Comparison of ENCODE assay signal across 28 cellular contexts in the genomic region with DNA sequence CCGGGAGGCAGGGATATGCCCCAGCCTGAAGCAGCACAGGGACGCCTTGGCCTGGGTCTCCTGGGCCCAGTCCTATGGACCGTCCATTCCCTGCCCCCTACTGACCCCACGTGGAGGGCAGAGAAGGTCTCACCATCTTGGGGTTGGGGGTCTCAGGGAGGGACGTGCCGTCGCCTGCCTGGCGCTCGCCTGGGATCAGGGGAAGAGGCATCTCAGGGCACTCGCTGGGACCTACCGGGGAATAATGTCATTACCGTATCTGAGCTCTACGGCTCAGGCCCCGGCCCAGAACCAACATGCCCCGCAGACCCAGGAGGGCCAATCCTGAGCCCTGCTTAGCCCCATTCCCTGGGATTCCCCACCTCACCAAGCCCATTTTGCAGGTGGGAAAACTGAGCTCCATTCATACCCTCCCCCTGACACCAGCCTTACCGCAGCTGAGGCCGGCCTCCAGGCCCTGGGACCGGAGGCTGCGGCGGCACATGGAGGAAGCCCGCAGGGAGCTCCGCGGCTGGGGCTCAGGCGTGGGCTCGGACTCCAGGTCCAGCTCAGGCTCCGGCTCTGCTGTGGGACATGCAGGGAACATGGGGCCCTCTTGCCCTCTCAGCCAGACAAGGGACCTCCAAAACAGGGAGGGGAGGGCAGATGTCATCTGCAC. TPM values are rescaled to one million over a fixed set of nuclear protein-coding genes. Genes with fewer than 3 reads are reported as not detected.
"Had no signal": no experiment of that assay in that cellular context is flagged by ENCODE, and none has a peak within 500 bp of the region (broad histone marks: within the 10 kb centered on the region; RNA-seq: fewer than 3 reads in every experiment).

No MANE protein-coding gene starts in this region.

- H3K36me3 Mint-ChIP-seq: memory B cell; natural killer cell; stimulated activated effector memory CD8-positive, alpha-beta T cell treated with anti-CD3 and anti-CD28 coated beads, Interleukin-12 subunit alpha, Interleukin-12 subunit beta, amount 100 ng/mL, for 72 hours had no signal

- H3K27me3 ChIP-seq: stomach, thyroid gland, uterus had no signal

- H3K27ac ChIP-seq: coronary artery, neutrophil, parathyroid adenoma, stomach, thyroid gland, uterus had no signal

- H3K27ac Mint-ChIP-seq: effector memory CD8-positive, alpha-beta T cell; memory B cell; natural killer cell; progenitor cell of endocrine pancreas; stimulated activated effector memory CD8-positive, alpha-beta T cell treated with anti-CD3 and anti-CD28 coated beads, Interleukin-12 subunit alpha, Interleukin-12 subunit beta, amount 100 ng/mL, for 72 hours had no signal

- H3K4me3 ChIP-seq: coronary artery, lung, stomach, thyroid gland, uterus had no signal

- H3K4me1 Mint-ChIP-seq: stimulated activated effector memory CD8-positive, alpha-beta T cell treated with anti-CD3 and anti-CD28 coated beads, Interleukin-12 subunit alpha, Interleukin-12 subunit beta, amount 100 ng/mL, for 72 hours had no signal

- H3K79me2 ChIP-seq: parathyroid adenoma had no signal

- H3K9me3 ChIP-seq: neutrophil, stomach, thyroid gland, uterus had no signal

- H3K9me3 Mint-ChIP-seq: effector memory CD8-positive, alpha-beta T cell; memory B cell; natural killer cell; stimulated activated effector memory CD8-positive, alpha-beta T cell treated with anti-CD3 and anti-CD28 coated beads, Interleukin-12 subunit alpha, Interleukin-12 subunit beta, amount 100 ng/mL, for 72 hours had no signal

- H3K36me3 ChIP-seq: neutrophil, stomach, thyroid gland, uterus had no signal

- H3K4me1 ChIP-seq: parathyroid adenoma, stomach, thyroid gland, uterus had no signal

- H3K4me3 Mint-ChIP-seq: effector memory CD8-positive, alpha-beta T cell; memory B cell; natural killer cell; stimulated activated effector memory CD8-positive, alpha-beta T cell treated with anti-CD3 and anti-CD28 coated beads, Interleukin-12 subunit alpha, Interleukin-12 subunit beta, amount 100 ng/mL, for 72 hours had no signal

- ATAC-seq: effector memory CD8-positive, alpha-beta T cell; left lobe of liver; natural killer cell; sciatic nerve; stimulated activated effector memory CD8-positive, alpha-beta T cell treated with anti-CD3 and anti-CD28 coated beads, Interleukin-12 subunit alpha, Interleukin-12 subunit beta, amount 100 ng/mL, for 72 hours had no signal

- H2AFZ ChIP-seq: parathyroid adenoma had no signal

- H3K27me3 Mint-ChIP-seq: effector memory CD8-positive, alpha-beta T cell; memory B cell; progenitor cell of endocrine pancreas had no signal

- FAIRE-seq: endometrium, frontal cortex, kidney had no signal

- DNase-seq: effector memory CD8-positive, alpha-beta T cell; erythroblast; head of caudate nucleus; kidney; natural killer cell; stimulated activated CD4-positive, alpha-beta T cell treated with anti-CD3 and anti-CD28 coated beads, Interleukin-2, amount 100 ng/mL, for 24 hours; stimulated activated CD4-positive, alpha-beta T cell treated with anti-CD3 and anti-CD28 coated beads, Interleukin-4, amount 100 ng/mL, for 24 hours; stimulated activated naive CD4-positive, alpha-beta T cell treated with Interleukin-2 at 50 U/mL for 16 hours; stomach; thyroid gland; uterus had no signal

- H3K9ac ChIP-seq: parathyroid adenoma had no signal

RNA-seq across cellular contexts. Expression of a gene that starts 40.7 kb away (rescaled TPM):
- total RNA-seq: dermis microvascular lymphatic vessel endothelial cell, fibroblast of villous mesenchyme, glomerular endothelial cell, left lobe of liver, omental fat pad, subcutaneous adipose tissue had no signal
- polyA plus RNA-seq: liver had no signal
